8 cellular contexts compared by ENCODE assay signal in genomic region chr19:52191374-52191773, GRCh38. TPM values are rescaled to one million over a fixed set of nuclear protein-coding genes. Genes with fewer than 3 reads are reported as not detected.
DNase-seq lines count a peak whose midpoint lies in the region; ATAC-seq and TF ChIP-seq lines count a peak whose summit lies in the region.

No MANE protein-coding gene starts in this region.

- no peaks in the 10 kb centered on the region for H3K27me3 Mint-ChIP-seq in effector memory CD8-positive, alpha-beta T cell
- H3K27me3 Mint-ChIP-seq in nephron progenitor cell (ENCODE audit: low read depth, poor library complexity), result no peaks in the 10 kb centered on the region

- peaks cover 57% of the 10 kb centered on the region for H3K36me3 Mint-ChIP-seq in effector memory CD8-positive, alpha-beta T cell (ENCODE audit: insufficient read depth)
- peaks cover 49% of the 10 kb centered on the region for H3K36me3 Mint-ChIP-seq in nephron progenitor cell (ENCODE audit: low read depth)

- no peak for TF ChIP-seq CTCF in C4-2B (conservative IDR thresholded peaks at IDR 0.05)
- TF ChIP-seq CTCF in nephron progenitor cell (IDR thresholded peaks at IDR 0.05), result no peak

- peak overlapping the region; percentile 97 for H3K4me3 Mint-ChIP-seq in effector memory CD8-positive, alpha-beta T cell
- H3K4me3 Mint-ChIP-seq in nephron progenitor cell, result peak overlapping the region; percentile 98

- H3K27ac Mint-ChIP-seq in effector memory CD8-positive, alpha-beta T cell, result peak overlapping the region; percentile 100
- H3K27ac Mint-ChIP-seq in nephron progenitor cell, result peak overlapping the region; percentile 91

- intact Hi-C loops in posterior vena cava (cut with DNase I), result no loop called here

- no peak for ATAC-seq in effector memory CD8-positive, alpha-beta T cell (replicated peaks)
- ATAC-seq in HG02798 (IDR thresholded peaks at IDR 0.05; ENCODE audit: poor library complexity, unreplicated experiment), result no peak

- H3K9me3 Mint-ChIP-seq in effector memory CD8-positive, alpha-beta T cell, result no peaks in the 10 kb centered on the region
- no peaks in the 10 kb centered on the region for H3K9me3 Mint-ChIP-seq in nephron progenitor cell

- peaks cover 41 to 55% of the 10 kb centered on the region in 2 donors for H3K4me1 Mint-ChIP-seq in effector memory CD8-positive, alpha-beta T cell (ENCODE audit: low read depth in 2 of 2)
- H3K4me1 Mint-ChIP-seq in nephron progenitor cell, result peaks cover 39% of the 10 kb centered on the region

- DNase-seq in NCI-H226, result peak; percentile 4
- DNase-seq in effector memory CD8-positive, alpha-beta T cell, result no peak
- DNase-seq in nephron progenitor cell, result no peak
- no peak for DNase-seq in posterior vena cava (ENCODE audit: low spot score)
- no peak for DNase-seq in NCI-H1092 treated with DMSO at 0.1 percent for 48 hours (lab: John Stamatoyannopoulos, UW)
- no peak for DNase-seq in EL

- H3K27ac ChIP-seq in C4-2B, result peak overlapping the region; percentile 91

RNA-seq across cellular contexts. Expression of gene PPP2R1A, which starts 1.5 kb away (rescaled TPM):
- total RNA-seq in posterior vena cava, result 100 to 1,000 TPM; 164 to 207 TPM

RNA-seq across cellular contexts. Expression of gene ZNF836, which starts 20.0 kb away (rescaled TPM):
- total RNA-seq in posterior vena cava, result 10 to 100 TPM; 12.0 to 14.4 TPM

RNA-seq across cellular contexts. Expression of gene ZNF616, which starts 51.6 kb away (rescaled TPM):
- 10 to 100 TPM in 1 of 2 donors, 1 to 10 TPM in 1; 9.6 to 11.2 TPM for total RNA-seq in posterior vena cava
